1 cellular context compared by ENCODE assay signal in genomic region chr6:142265476-142265875, GRCh38.
A peak's percentile ranks its signal among the peaks of the same experiment; 100 is the strongest.
TF ChIP-seq lines count a peak whose summit lies in the region.

No MANE protein-coding gene starts in this region.

TF ChIP-seq in HepG2, 621 proteins besides CTCF, POLR2A, EP300 and RAD21 (continued from another document and continues in another):
- TF ChIP-seq ZNF614 (CRISPR knock-in tag; IDR thresholded peaks at IDR 0.05; ENCODE audit: borderline replicate concordance), result peak; percentile 87
- TF ChIP-seq BRCA1 (CRISPR knock-in tag; IDR thresholded peaks at IDR 0.05), result no peak
- TF ChIP-seq HMGXB3 (CRISPR knock-in tag; IDR thresholded peaks at IDR 0.05; ENCODE audit: borderline replicate concordance), result peak; percentile 87
- TF ChIP-seq ZKSCAN8 (CRISPR knock-in tag; IDR thresholded peaks at IDR 0.05; ENCODE audit: borderline replicate concordance), result peak; percentile 99
- no peak for TF ChIP-seq ZSCAN22 (CRISPR knock-in tag; IDR thresholded peaks at IDR 0.05)
- TF ChIP-seq, protein P1, sequence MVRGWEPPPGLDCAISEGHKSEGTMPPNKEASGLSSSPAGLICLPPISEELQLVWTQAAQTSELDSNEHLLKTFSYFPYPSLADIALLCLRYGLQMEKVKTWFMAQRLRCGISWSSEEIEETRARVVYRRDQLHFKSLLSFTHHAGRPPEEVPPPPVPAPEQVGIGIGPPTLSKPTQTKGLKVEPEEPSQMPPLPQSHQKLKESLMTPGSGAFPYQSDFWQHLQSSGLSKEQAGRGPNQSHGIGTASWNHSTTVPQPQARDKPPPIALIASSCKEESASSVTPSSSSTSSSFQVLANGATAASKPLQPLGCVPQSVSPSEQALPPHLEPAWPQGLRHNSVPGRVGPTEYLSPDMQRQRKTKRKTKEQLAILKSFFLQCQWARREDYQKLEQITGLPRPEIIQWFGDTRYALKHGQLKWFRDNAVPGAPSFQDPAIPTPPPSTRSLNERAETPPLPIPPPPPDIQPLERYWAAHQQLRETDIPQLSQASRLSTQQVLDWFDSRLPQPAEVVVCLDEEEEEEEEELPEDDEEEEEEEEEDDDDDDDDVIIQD (CRISPR knock-in tag; IDR thresholded peaks at IDR 0.05; ENCODE audit: low read depth), result peak; percentile 97
- TF ChIP-seq MTA3 (CRISPR knock-in tag; IDR thresholded peaks at IDR 0.05), result no peak
- no peak for TF ChIP-seq ZNF720 (CRISPR knock-in tag; IDR thresholded peaks at IDR 0.05)
- TF ChIP-seq, protein P2, sequence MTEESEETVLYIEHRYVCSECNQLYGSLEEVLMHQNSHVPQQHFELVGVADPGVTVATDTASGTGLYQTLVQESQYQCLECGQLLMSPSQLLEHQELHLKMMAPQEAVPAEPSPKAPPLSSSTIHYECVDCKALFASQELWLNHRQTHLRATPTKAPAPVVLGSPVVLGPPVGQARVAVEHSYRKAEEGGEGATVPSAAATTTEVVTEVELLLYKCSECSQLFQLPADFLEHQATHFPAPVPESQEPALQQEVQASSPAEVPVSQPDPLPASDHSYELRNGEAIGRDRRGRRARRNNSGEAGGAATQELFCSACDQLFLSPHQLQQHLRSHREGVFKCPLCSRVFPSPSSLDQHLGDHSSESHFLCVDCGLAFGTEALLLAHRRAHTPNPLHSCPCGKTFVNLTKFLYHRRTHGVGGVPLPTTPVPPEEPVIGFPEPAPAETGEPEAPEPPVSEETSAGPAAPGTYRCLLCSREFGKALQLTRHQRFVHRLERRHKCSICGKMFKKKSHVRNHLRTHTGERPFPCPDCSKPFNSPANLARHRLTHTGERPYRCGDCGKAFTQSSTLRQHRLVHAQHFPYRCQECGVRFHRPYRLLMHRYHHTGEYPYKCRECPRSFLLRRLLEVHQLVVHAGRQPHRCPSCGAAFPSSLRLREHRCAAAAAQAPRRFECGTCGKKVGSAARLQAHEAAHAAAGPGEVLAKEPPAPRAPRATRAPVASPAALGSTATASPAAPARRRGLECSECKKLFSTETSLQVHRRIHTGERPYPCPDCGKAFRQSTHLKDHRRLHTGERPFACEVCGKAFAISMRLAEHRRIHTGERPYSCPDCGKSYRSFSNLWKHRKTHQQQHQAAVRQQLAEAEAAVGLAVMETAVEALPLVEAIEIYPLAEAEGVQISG (CRISPR knock-in tag; IDR thresholded peaks at IDR 0.05), result no peak
- no peak for TF ChIP-seq CBX1 (IDR thresholded peaks at IDR 0.05; ENCODE audit: low read depth)
- TF ChIP-seq PHB2 (IDR thresholded peaks at IDR 0.05; ENCODE audit: partially characterized antibody), result no peak
- TF ChIP-seq ZNF30 (CRISPR knock-in tag; IDR thresholded peaks at IDR 0.05), result no peak
- peak; percentile 29; the same call in 1 of the 2 replicates for TF ChIP-seq ELF1 (CRISPR knock-in tag; IDR thresholded peaks at IDR 0.05)
- peak; percentile 37; the same call in 1 of the 2 replicates for TF ChIP-seq ZNF24 (IDR thresholded peaks at IDR 0.05)
- peak; percentile 84 for TF ChIP-seq HHEX (CRISPR knock-in tag; IDR thresholded peaks at IDR 0.05)
- no peak for TF ChIP-seq ZNF546 (CRISPR knock-in tag; conservative IDR thresholded peaks at IDR 0.05)
- TF ChIP-seq SALL1 (CRISPR knock-in tag; IDR thresholded peaks at IDR 0.05), result peak; percentile 80; the same call in 1 of the 2 replicates
- TF ChIP-seq ZHX2 (IDR thresholded peaks at IDR 0.05; ENCODE audit: low read depth), result no peak
- TF ChIP-seq ZHX2 (CRISPR knock-in tag; IDR thresholded peaks at IDR 0.05; ENCODE audit: borderline replicate concordance), result no peak
- TF ChIP-seq ZNF207 (IDR thresholded peaks at IDR 0.05; ENCODE audit: borderline replicate concordance), result no peak
- TF ChIP-seq SP5 (CRISPR knock-in tag; IDR thresholded peaks at IDR 0.05; ENCODE audit: borderline replicate concordance, low read depth), result peak; percentile 37; the same call in 1 of the 2 replicates
- TF ChIP-seq, protein P3, sequence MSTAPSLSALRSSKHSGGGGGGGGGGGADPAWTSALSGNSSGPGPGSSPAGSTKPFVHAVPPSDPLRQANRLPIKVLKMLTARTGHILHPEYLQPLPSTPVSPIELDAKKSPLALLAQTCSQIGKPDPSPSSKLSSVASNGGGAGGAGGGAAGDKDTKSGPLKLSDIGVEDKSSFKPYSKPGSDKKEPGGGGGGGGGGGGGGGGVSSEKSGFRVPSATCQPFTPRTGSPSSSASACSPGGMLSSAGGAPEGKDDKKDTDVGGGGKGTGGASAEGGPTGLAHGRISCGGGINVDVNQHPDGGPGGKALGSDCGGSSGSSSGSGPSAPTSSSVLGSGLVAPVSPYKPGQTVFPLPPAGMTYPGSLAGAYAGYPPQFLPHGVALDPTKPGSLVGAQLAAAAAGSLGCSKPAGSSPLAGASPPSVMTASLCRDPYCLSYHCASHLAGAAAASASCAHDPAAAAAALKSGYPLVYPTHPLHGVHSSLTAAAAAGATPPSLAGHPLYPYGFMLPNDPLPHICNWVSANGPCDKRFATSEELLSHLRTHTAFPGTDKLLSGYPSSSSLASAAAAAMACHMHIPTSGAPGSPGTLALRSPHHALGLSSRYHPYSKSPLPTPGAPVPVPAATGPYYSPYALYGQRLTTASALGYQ (CRISPR knock-in tag; IDR thresholded peaks at IDR 0.05), result peak; percentile 69; the same call in 1 of the 2 replicates
- peak; percentile 90 for TF ChIP-seq TARDBP (CRISPR knock-in tag; IDR thresholded peaks at IDR 0.05)
- no peak for TF ChIP-seq HNRNPL (IDR thresholded peaks at IDR 0.05; ENCODE audit: low read depth, low read length)
- TF ChIP-seq, protein P4, sequence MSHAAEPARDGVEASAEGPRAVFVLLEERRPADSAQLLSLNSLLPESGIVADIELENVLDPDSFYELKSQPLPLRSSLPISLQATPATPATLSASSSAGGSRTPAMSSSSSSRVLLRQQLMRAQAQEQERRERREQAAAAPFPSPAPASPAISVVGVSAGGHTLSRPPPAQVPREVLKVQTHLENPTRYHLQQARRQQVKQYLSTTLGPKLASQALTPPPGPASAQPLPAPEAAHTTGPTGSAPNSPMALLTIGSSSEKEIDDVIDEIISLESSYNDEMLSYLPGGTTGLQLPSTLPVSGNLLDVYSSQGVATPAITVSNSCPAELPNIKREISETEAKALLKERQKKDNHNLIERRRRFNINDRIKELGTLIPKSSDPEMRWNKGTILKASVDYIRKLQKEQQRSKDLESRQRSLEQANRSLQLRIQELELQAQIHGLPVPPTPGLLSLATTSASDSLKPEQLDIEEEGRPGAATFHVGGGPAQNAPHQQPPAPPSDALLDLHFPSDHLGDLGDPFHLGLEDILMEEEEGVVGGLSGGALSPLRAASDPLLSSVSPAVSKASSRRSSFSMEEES (CRISPR knock-in tag; IDR thresholded peaks at IDR 0.05), result 0 out of 2 replicates have a peak, but pooled peaks have one; percentile 31
- TF ChIP-seq TBX3 (IDR thresholded peaks at IDR 0.05; ENCODE audit: borderline replicate concordance), result peak; percentile 38; the same call in 1 of the 2 replicates
- no peak for TF ChIP-seq ZNF234 (CRISPR knock-in tag; conservative IDR thresholded peaks at IDR 0.05)
- TF ChIP-seq FUBP1 (CRISPR knock-in tag; IDR thresholded peaks at IDR 0.05; ENCODE audit: borderline replicate concordance), result no peak
- peak; percentile 70 for TF ChIP-seq ESRRA (CRISPR knock-in tag; IDR thresholded peaks at IDR 0.05; ENCODE audit: low read depth)
- TF ChIP-seq KAT8 (CRISPR knock-in tag; IDR thresholded peaks at IDR 0.05), result peak; percentile 68; the same call in 1 of the 2 replicates
- TF ChIP-seq, protein P5, sequence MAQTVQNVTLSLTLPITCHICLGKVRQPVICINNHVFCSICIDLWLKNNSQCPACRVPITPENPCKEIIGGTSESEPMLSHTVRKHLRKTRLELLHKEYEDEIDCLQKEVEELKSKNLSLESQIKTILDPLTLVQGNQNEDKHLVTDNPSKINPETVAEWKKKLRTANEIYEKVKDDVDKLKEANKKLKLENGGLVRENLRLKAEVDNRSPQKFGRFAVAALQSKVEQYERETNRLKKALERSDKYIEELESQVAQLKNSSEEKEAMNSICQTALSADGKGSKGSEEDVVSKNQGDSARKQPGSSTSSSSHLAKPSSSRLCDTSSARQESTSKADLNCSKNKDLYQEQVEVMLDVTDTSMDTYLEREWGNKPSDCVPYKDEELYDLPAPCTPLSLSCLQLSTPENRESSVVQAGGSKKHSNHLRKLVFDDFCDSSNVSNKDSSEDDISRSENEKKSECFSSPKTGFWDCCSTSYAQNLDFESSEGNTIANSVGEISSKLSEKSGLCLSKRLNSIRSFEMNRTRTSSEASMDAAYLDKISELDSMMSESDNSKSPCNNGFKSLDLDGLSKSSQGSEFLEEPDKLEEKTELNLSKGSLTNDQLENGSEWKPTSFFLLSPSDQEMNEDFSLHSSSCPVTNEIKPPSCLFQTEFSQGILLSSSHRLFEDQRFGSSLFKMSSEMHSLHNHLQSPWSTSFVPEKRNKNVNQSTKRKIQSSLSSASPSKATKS (CRISPR knock-in tag; IDR thresholded peaks at IDR 0.05), result 0 out of 2 replicates have a peak, but pooled peaks have one; percentile 62
- no peak; the same call in 1 of the 2 replicates for TF ChIP-seq ZNF790 (CRISPR knock-in tag; IDR thresholded peaks at IDR 0.05; ENCODE audit: borderline replicate concordance)
- TF ChIP-seq FOXA3 (CRISPR knock-in tag; IDR thresholded peaks at IDR 0.05), result peak; percentile 96
- no peak for TF ChIP-seq ZNF749 (CRISPR knock-in tag; IDR thresholded peaks at IDR 0.05; ENCODE audit: borderline replicate concordance)
- no peak for TF ChIP-seq ZKSCAN1 (IDR thresholded peaks at IDR 0.05; ENCODE audit: low read length)
- TF ChIP-seq RBM39 (IDR thresholded peaks at IDR 0.05; ENCODE audit: low read depth, low read length, poor library complexity, severe bottlenecking), result no peak
- no peak for TF ChIP-seq SOX6 (IDR thresholded peaks at IDR 0.05)
- peak; percentile 89 for TF ChIP-seq SOX6 (CRISPR knock-in tag; IDR thresholded peaks at IDR 0.05)
